Comparison of ENCODE assay signal across 1 cellular context in the genomic region with DNA sequence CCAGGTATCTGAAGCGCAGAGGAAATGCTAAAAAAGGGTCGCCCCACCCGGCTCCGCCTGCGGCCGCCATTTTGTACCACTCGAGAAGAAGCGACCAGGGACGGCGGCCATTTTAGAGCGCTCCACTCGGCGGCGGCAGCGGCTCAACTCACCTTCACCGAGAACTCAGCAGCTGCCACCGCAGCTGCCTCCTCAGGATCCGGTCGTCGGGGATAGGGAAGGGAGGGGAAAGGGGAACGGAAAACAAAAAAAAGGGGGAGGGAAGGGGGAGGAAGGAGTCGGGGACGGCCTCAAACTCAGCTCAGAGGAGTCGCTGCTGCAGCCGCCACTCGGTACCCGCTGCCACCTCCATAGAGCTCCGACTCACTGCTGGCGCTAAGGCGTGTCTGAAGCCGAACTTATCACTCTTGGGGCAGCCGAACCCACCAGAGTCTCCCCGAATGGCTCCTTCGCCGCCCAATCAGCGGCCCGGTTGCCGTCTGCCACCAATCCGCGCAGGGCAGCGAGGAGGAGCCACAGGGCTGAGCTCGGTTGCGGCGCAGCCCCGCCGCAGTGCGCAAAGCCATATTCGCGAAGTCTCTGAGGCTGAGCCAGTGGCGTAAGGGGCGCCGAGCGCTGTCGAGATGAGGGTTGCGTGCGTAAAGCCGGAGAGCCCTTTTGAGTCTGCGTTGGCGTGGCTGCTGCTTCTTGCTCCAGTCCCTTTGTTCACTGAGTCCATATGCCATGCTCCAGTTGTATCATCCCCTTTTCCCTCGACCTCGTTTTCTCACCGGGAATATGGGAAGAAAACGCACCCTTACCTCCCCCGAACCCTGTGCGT.
TF ChIP-seq lines count a peak whose summit lies in the region.

A gene (minus strand): TSS at position 374 of the 820 bp plus-strand sequence.

TF ChIP-seq in K562, 482 proteins besides CTCF, POLR2A, EP300 and RAD21 (continued from another document and continues in another):
- TF ChIP-seq SIN3A (IDR thresholded peaks at IDR 0.05; ENCODE audit: borderline replicate concordance in 2 of 2, control insufficient read depth in 1 of 2, low read depth in 2 of 2, low read length in 2 of 2) (peak; percentile 38 to 79; a peak in 1 of 4 replicates), RBFOX2 (IDR thresholded peaks at IDR 0.05; ENCODE audit: low read depth, low read length) (peak; percentile 94), EGR1 (conservative IDR thresholded peaks at IDR 0.05) (peak; percentile 79), CBFA2T3 (IDR thresholded peaks at IDR 0.05) (0 out of 2 replicates have a peak, but pooled peaks have one; percentile 31), SOX6 (IDR thresholded peaks at IDR 0.05) (peak; percentile 28; the same call in 1 of the 2 replicates), CREB1 (IDR thresholded peaks at IDR 0.05) (peak; percentile 46), CREB1 (CRISPR knock-in tag; IDR thresholded peaks at IDR 0.05) (peak; percentile 70; the same call in 1 of the 2 replicates), JUN (IDR thresholded peaks at IDR 0.05; ENCODE audit: borderline replicate concordance, low read depth, low read length) (no peak), JUN (CRISPR knock-in tag; IDR thresholded peaks at IDR 0.05; ENCODE audit: borderline replicate concordance) (peak; percentile 30; the same call in 1 of the 2 replicates), STAT5A (IDR thresholded peaks at IDR 0.05; ENCODE audit: borderline replicate concordance, low read length) (0 out of 2 replicates have a peak, but pooled peaks have one; percentile 20), DPF2 (IDR thresholded peaks at IDR 0.05) (peak; percentile 41), ASH1L (IDR thresholded peaks at IDR 0.05; ENCODE audit: borderline replicate concordance, low read depth, partially characterized antibody) (peak; percentile 48), HCFC1 (IDR thresholded peaks at IDR 0.05; ENCODE audit: low read depth, low read length) (no peak; the same call in 1 of the 2 replicates), ZEB2 (IDR thresholded peaks at IDR 0.05) (peak; percentile 12; the same call in 1 of the 2 replicates), MEIS2 (IDR thresholded peaks at IDR 0.05; ENCODE audit: partially characterized antibody) (peak; percentile 24), ZNF764 (CRISPR knock-in tag; IDR thresholded peaks at IDR 0.05; ENCODE audit: low read depth) (peak; percentile 45; the same call in 1 of the 2 replicates), NR1H2 (CRISPR knock-in tag; IDR thresholded peaks at IDR 0.05) (peak; percentile 48; the same call in 1 of the 2 replicates), ZNF586 (CRISPR knock-in tag; conservative IDR thresholded peaks at IDR 0.05) (no peak), ARNT (IDR thresholded peaks at IDR 0.05) (peak; percentile 62 to 83), BRD9 (IDR thresholded peaks at IDR 0.05; ENCODE audit: low read depth, partially characterized antibody) (peak; percentile 93), ZNF507 (tag; conservative IDR thresholded peaks at IDR 0.05) (no peak), POLR2AphosphoS5 (IDR thresholded peaks at IDR 0.05; ENCODE audit: control insufficient read depth, insufficient read depth, low read depth, low read length) (peak; percentile 99), CCNT2 (IDR thresholded peaks at IDR 0.05; ENCODE audit: borderline replicate concordance, extremely low read depth, insufficient read length, low read depth, low read length) (peak; percentile 73), HDAC3 (IDR thresholded peaks at IDR 0.05; ENCODE audit: borderline replicate concordance, partially characterized antibody) (peak; percentile 100), PPARD (CRISPR knock-in tag; IDR thresholded peaks at IDR 0.05) (no peak), SP2 (IDR thresholded peaks at IDR 0.05; ENCODE audit: extremely low read depth, low read depth, low read length, poor library complexity, severe bottlenecking) (peak; percentile 25), ETV1 (tag; conservative IDR thresholded peaks at IDR 0.05; ENCODE audit: low read depth) (peak; percentile 62), ESRRA (IDR thresholded peaks at IDR 0.05; ENCODE audit: borderline replicate concordance, low read depth) (peak; percentile 86; the same call in 1 of the 2 replicates), BHLHE40 (IDR thresholded peaks at IDR 0.05; ENCODE audit: low read length) (peak; percentile 33; the same call in 1 of the 2 replicates), ZFP36 (IDR thresholded peaks at IDR 0.05; ENCODE audit: low read depth, low read length, partially characterized antibody) (no peak), RB1 (IDR thresholded peaks at IDR 0.05; ENCODE audit: low read depth) (peak; percentile 42), MAZ (CRISPR knock-in tag; conservative IDR thresholded peaks at IDR 0.05 in 1 of 2, IDR thresholded peaks at IDR 0.05 in 1 of 2) (peak; percentile 14 to 59), MTA2 (IDR thresholded peaks at IDR 0.05; ENCODE audit: low read depth) (no peak), CEBPB (tag; IDR thresholded peaks at IDR 0.05) (0 out of 2 replicates have a peak, but pooled peaks have one; percentile 7), ZNF589 (CRISPR knock-in tag; IDR thresholded peaks at IDR 0.05; ENCODE audit: low read depth) (no peak)
- TF ChIP-seq, protein P1, sequence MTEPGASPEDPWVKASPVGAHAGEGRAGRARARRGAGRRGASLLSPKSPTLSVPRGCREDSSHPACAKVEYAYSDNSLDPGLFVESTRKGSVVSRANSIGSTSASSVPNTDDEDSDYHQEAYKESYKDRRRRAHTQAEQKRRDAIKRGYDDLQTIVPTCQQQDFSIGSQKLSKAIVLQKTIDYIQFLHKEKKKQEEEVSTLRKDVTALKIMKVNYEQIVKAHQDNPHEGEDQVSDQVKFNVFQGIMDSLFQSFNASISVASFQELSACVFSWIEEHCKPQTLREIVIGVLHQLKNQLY (CRISPR knock-in tag; conservative IDR thresholded peaks at IDR 0.05) = peak in 1 of 2 experiments; percentile 10; a peak in 1 of 4 replicates
- TF ChIP-seq, protein P2, sequence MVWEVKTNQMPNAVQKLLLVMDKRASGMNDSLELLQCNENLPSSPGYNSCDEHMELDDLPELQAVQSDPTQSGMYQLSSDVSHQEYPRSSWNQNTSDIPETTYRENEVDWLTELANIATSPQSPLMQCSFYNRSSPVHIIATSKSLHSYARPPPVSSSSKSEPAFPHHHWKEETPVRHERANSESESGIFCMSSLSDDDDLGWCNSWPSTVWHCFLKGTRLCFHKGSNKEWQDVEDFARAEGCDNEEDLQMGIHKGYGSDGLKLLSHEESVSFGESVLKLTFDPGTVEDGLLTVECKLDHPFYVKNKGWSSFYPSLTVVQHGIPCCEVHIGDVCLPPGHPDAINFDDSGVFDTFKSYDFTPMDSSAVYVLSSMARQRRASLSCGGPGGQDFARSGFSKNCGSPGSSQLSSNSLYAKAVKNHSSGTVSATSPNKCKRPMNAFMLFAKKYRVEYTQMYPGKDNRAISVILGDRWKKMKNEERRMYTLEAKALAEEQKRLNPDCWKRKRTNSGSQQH (CRISPR knock-in tag; IDR thresholded peaks at IDR 0.05) = peak; percentile 95
- TF ChIP-seq, protein P3, sequence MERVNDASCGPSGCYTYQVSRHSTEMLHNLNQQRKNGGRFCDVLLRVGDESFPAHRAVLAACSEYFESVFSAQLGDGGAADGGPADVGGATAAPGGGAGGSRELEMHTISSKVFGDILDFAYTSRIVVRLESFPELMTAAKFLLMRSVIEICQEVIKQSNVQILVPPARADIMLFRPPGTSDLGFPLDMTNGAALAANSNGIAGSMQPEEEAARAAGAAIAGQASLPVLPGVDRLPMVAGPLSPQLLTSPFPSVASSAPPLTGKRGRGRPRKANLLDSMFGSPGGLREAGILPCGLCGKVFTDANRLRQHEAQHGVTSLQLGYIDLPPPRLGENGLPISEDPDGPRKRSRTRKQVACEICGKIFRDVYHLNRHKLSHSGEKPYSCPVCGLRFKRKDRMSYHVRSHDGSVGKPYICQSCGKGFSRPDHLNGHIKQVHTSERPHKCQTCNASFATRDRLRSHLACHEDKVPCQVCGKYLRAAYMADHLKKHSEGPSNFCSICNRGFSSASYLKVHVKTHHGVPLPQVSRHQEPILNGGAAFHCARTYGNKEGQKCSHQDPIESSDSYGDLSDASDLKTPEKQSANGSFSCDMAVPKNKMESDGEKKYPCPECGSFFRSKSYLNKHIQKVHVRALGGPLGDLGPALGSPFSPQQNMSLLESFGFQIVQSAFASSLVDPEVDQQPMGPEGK (CRISPR knock-in tag; IDR thresholded peaks at IDR 0.05; ENCODE audit: borderline replicate concordance) = no peak
- TF ChIP-seq, protein P4, sequence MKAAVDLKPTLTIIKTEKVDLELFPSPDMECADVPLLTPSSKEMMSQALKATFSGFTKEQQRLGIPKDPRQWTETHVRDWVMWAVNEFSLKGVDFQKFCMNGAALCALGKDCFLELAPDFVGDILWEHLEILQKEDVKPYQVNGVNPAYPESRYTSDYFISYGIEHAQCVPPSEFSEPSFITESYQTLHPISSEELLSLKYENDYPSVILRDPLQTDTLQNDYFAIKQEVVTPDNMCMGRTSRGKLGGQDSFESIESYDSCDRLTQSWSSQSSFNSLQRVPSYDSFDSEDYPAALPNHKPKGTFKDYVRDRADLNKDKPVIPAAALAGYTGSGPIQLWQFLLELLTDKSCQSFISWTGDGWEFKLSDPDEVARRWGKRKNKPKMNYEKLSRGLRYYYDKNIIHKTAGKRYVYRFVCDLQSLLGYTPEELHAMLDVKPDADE (conservative IDR thresholded peaks at IDR 0.05; ENCODE audit: control insufficient read depth, low read depth, low read length) = peak; percentile 69; the same call in 1 of the 2 replicates
- TF ChIP-seq, protein P5, sequence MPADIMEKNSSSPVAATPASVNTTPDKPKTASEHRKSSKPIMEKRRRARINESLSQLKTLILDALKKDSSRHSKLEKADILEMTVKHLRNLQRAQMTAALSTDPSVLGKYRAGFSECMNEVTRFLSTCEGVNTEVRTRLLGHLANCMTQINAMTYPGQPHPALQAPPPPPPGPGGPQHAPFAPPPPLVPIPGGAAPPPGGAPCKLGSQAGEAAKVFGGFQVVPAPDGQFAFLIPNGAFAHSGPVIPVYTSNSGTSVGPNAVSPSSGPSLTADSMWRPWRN (IDR thresholded peaks at IDR 0.05; ENCODE audit: low read depth) = 0 out of 2 replicates have a peak, but pooled peaks have one; percentile 32
- TF ChIP-seq, protein P6, sequence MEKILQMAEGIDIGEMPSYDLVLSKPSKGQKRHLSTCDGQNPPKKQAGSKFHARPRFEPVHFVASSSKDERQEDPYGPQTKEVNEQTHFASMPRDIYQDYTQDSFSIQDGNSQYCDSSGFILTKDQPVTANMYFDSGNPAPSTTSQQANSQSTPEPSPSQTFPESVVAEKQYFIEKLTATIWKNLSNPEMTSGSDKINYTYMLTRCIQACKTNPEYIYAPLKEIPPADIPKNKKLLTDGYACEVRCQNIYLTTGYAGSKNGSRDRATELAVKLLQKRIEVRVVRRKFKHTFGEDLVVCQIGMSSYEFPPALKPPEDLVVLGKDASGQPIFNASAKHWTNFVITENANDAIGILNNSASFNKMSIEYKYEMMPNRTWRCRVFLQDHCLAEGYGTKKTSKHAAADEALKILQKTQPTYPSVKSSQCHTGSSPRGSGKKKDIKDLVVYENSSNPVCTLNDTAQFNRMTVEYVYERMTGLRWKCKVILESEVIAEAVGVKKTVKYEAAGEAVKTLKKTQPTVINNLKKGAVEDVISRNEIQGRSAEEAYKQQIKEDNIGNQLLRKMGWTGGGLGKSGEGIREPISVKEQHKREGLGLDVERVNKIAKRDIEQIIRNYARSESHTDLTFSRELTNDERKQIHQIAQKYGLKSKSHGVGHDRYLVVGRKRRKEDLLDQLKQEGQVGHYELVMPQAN (IDR thresholded peaks at IDR 0.05; ENCODE audit: borderline replicate concordance) = peak; percentile 87
- TF ChIP-seq, protein P7, sequence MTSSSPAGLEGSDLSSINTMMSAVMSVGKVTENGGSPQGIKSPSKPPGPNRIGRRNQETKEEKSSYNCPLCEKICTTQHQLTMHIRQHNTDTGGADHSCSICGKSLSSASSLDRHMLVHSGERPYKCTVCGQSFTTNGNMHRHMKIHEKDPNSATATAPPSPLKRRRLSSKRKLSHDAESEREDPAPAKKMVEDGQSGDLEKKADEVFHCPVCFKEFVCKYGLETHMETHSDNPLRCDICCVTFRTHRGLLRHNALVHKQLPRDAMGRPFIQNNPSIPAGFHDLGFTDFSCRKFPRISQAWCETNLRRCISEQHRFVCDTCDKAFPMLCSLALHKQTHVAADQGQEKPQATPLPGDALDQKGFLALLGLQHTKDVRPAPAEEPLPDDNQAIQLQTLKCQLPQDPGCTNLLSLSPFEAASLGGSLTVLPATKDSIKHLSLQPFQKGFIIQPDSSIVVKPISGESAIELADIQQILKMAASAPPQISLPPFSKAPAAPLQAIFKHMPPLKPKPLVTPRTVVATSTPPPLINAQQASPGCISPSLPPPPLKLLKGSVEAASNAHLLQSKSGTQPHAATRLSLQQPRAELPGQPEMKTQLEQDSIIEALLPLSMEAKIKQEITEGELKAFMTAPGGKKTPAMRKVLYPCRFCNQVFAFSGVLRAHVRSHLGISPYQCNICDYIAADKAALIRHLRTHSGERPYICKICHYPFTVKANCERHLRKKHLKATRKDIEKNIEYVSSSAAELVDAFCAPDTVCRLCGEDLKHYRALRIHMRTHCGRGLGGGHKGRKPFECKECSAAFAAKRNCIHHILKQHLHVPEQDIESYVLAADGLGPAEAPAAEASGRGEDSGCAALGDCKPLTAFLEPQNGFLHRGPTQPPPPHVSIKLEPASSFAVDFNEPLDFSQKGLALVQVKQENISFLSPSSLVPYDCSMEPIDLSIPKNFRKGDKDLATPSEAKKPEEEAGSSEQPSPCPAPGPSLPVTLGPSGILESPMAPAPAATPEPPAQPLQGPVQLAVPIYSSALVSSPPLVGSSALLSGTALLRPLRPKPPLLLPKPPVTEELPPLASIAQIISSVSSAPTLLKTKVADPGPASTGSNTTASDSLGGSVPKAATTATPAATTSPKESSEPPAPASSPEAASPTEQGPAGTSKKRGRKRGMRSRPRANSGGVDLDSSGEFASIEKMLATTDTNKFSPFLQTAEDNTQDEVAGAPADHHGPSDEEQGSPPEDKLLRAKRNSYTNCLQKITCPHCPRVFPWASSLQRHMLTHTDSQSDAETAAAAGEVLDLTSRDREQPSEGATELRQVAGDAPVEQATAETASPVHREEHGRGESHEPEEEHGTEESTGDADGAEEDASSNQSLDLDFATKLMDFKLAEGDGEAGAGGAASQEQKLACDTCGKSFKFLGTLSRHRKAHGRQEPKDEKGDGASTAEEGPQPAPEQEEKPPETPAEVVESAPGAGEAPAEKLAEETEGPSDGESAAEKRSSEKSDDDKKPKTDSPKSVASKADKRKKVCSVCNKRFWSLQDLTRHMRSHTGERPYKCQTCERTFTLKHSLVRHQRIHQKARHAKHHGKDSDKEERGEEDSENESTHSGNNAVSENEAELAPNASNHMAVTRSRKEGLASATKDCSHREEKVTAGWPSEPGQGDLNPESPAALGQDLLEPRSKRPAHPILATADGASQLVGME (CRISPR knock-in tag; IDR thresholded peaks at IDR 0.05) = 0 out of 2 replicates have a peak, but pooled peaks have one; percentile 28
- TF ChIP-seq, protein P8, sequence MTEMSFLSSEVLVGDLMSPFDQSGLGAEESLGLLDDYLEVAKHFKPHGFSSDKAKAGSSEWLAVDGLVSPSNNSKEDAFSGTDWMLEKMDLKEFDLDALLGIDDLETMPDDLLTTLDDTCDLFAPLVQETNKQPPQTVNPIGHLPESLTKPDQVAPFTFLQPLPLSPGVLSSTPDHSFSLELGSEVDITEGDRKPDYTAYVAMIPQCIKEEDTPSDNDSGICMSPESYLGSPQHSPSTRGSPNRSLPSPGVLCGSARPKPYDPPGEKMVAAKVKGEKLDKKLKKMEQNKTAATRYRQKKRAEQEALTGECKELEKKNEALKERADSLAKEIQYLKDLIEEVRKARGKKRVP (CRISPR knock-in tag; IDR thresholded peaks at IDR 0.05) = peak; percentile 67; the same call in 1 of the 2 replicates
- TF ChIP-seq, protein P9, sequence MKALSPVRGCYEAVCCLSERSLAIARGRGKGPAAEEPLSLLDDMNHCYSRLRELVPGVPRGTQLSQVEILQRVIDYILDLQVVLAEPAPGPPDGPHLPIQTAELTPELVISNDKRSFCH (CRISPR knock-in tag; IDR thresholded peaks at IDR 0.05) = no peak
- TF ChIP-seq, protein P9 (tag; IDR thresholded peaks at IDR 0.05) = peak; percentile 51; the same call in 1 of the 2 replicates
